16 cellular contexts compared by ENCODE assay signal in the genomic region with DNA sequence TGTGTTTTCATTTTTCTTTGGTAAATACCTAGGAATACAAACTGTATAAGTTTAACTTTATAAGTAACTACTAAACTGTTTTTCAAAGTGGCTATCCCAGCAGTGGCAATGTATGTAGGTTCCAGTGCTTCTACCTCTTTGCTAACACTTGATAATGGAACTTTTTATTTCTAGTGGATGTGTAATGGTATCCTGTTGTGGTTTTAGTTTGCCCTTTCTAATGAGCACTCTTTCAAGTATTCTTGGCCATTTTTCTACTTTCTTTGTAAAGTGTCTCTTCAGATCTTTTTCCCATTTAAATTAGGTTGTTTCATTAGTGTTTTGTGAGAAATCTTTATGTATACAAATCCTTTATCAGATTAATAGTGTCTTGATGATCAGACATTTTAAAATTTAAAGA. TPM values are rescaled to one million over a fixed set of nuclear protein-coding genes. Genes with fewer than 3 reads are reported as not detected.
A peak's percentile ranks its signal among the peaks of the same experiment; 100 is the strongest.
DNase-seq lines count a peak whose midpoint lies in the region; ATAC-seq and TF ChIP-seq lines count a peak whose summit lies in the region.
"Had no signal": no experiment of that assay in that cellular context is flagged by ENCODE, and none has a peak within 500 bp of the region (broad histone marks: within the 10 kb centered on the region; RNA-seq: fewer than 3 reads in every experiment).

No MANE protein-coding gene starts in this region.

- H3K4me3 ChIP-seq in Loucy (ENCODE audit: low read length, poor library complexity, severe bottlenecking) = peak overlapping the region; percentile 93
- no peak overlapping the region for H3K4me3 ChIP-seq in mammary epithelial cell (replicated peaks in 1 of 3; ENCODE audit: insufficient read depth in 1 of 3, low read depth in 2 of 3, low read length in 3 of 3)
- H3K4me3 ChIP-seq: suprapubic skin had no signal

- H3K27me3 ChIP-seq in Loucy (ENCODE audit: insufficient read depth, low read length, poor library complexity, severe bottlenecking) (no peaks in the 10 kb centered on the region), mammary epithelial cell (ENCODE audit: insufficient read depth, low read length) (no peaks in the 10 kb centered on the region), H9 (ENCODE audit: insufficient read depth, low read length) (no peaks in the 10 kb centered on the region)
- H3K27me3 ChIP-seq: suprapubic skin had no signal

- TF ChIP-seq CTCF in activated CD8-positive, alpha-beta T cell treated with anti-CD3 and anti-CD28 coated beads for 36 hours (IDR thresholded peaks at IDR 0.05) = no peak
- TF ChIP-seq CTCF in Loucy (conservative IDR thresholded peaks at IDR 0.05; ENCODE audit: low read length) = no peak
- no peak for TF ChIP-seq CTCF in mammary epithelial cell (conservative IDR thresholded peaks at IDR 0.05 in 1 of 2, IDR thresholded peaks at IDR 0.05 in 1 of 2; ENCODE audit: extremely low read depth in 1 of 2, insufficient read depth in 1 of 2, low read depth in 1 of 2, low read length in 2 of 2)
- TF ChIP-seq CTCF in Calu3 (IDR thresholded peaks at IDR 0.05; ENCODE audit: unreplicated experiment) = no peak
- no peak for TF ChIP-seq CTCF in H9 (conservative IDR thresholded peaks at IDR 0.05)

- dilution Hi-C loops in mammary epithelial cell (cut with HindIII; ENCODE audit: low sequenced_read_pairs) = no loop called here

- no peak overlapping the region for H2BK5ac ChIP-seq in H9 (ENCODE audit: insufficient read length, low read length)

- H3K27ac ChIP-seq in mammary epithelial cell (ENCODE audit: insufficient read depth, low read depth, low read length) (no peak overlapping the region), H9 (ENCODE audit: insufficient read length, low read depth, low read length) (no peak overlapping the region)
- H3K27ac ChIP-seq: suprapubic skin had no signal

- H2BK20ac ChIP-seq in H9 (ENCODE audit: low read depth, low read length, poor library complexity, severe bottlenecking) = no peak overlapping the region

- H3K4me3 Mint-ChIP-seq in activated CD8-positive, alpha-beta T cell treated with anti-CD3 and anti-CD28 coated beads for 36 hours = peak overlapping the region; percentile 13
- H3K4me3 Mint-ChIP-seq in activated CD8-positive, alpha-beta T cell treated with anti-CD3 and anti-CD28 coated beads, Interleukin-2, amount 10 ng/mL, durations not matched to agents 7 days and 5 days = no peak overlapping the region
- H3K4me3 Mint-ChIP-seq in Calu3 (ENCODE audit: low read depth, unreplicated experiment) (no peak overlapping the region), H9 (no peak overlapping the region)
- H3K4me3 Mint-ChIP-seq: B cell had no signal

- CTCF ChIA-PET in activated CD8-positive, alpha-beta T cell treated with anti-CD3 and anti-CD28 coated beads for 36 hours (lab: Charles Lee) = no interaction called here
- CTCF ChIA-PET in activated CD8-positive, alpha-beta T cell treated with anti-CD3 and anti-CD28 coated beads, Interleukin-2, amount 10 ng/mL, durations not matched to agents 7 days and 5 days (lab: Charles Lee) = interaction anchor here (0.8 kb wide), 1 partner anchor 32 kb away, joined by 3 read pairs; no protein-coding TSS in a partner anchor
- CTCF ChIA-PET in mammary epithelial cell (lab: Charles Lee; ENCODE audit: low non-redundant PET) (no interaction called here), Calu3 (lab: Charles Lee) (no interaction called here)

- H3K23me2 ChIP-seq in H9 (ENCODE audit: insufficient read length, low read depth, low read length, poor library complexity, severe bottlenecking) = no peaks in the 10 kb centered on the region

- intact Hi-C loops in activated CD8-positive, alpha-beta T cell treated with anti-CD3 and anti-CD28 coated beads for 36 hours (cut with micrococcal nuclease) = no loop called here
- intact Hi-C loops in mammary epithelial cell (cut with micrococcal nuclease) = no loop called here
- intact Hi-C loops in Calu3 (cut with micrococcal nuclease; ENCODE audit: unreplicated experiment) = no loop called here

- BruUV-seq in mammary epithelial cell (replicated peaks; lab: Mats Ljungman, UMichigan) = no TSS peak
- BruUV-seq in Calu3 (replicated peaks; lab: Mats Ljungman, UMichigan) = no TSS peak

- peak overlapping the region; percentile 94 for H3K4me2 ChIP-seq in Loucy (ENCODE audit: low read depth, low read length, poor library complexity, severe bottlenecking)
- peak overlapping the region; percentile 13 for H3K4me2 ChIP-seq in mammary epithelial cell (ENCODE audit: insufficient read depth, low read depth, low read length)
- H3K4me2 ChIP-seq in H9 (ENCODE audit: insufficient read depth, insufficient read length, low read length) = no peak overlapping the region

- DNase-seq in activated CD8-positive, alpha-beta T cell treated with anti-CD3 and anti-CD28 coated beads for 36 hours = no peak
- DNase-seq in activated CD8-positive, alpha-beta T cell treated with anti-CD3 and anti-CD28 coated beads, Interleukin-2, amount 10 ng/mL, durations not matched to agents 7 days and 5 days = no peak
- DNase-seq in mammary epithelial cell = peak; percentile 5
- DNase-seq in renal cortical epithelial cell (ENCODE audit: low read depth) = peak; percentile 32
- DNase-seq in Calu3 = no peak
- no peak for DNase-seq in H9
- DNase-seq: activated CD4-positive, alpha-beta T cell treated with anti-CD3 and anti-CD28 coated beads for 48 hours; activated naive CD4-positive, alpha-beta T cell; kidney; NCI-H1930; NCI-H526 treated with DMSO at 0.1 percent for 48 hours had no signal

- peaks cover 95% of the 10 kb centered on the region for H3K79me2 ChIP-seq in Loucy (ENCODE audit: insufficient read depth, low read length)
- H3K79me2 ChIP-seq in mammary epithelial cell (ENCODE audit: insufficient read depth, low read length) = peaks cover 87% of the 10 kb centered on the region
- peaks cover 39% of the 10 kb centered on the region; the same call in 1 of the 2 replicates for H3K79me2 ChIP-seq in H9 (ENCODE audit: insufficient read depth, low read length)

- H3K36me3 Mint-ChIP-seq in activated CD8-positive, alpha-beta T cell treated with anti-CD3 and anti-CD28 coated beads for 36 hours (ENCODE audit: low read depth) = peaks cover 29% of the 10 kb centered on the region
- H3K36me3 Mint-ChIP-seq in activated CD8-positive, alpha-beta T cell treated with anti-CD3 and anti-CD28 coated beads, Interleukin-2, amount 10 ng/mL, durations not matched to agents 7 days and 5 days (ENCODE audit: low read depth) = peaks cover 52% of the 10 kb centered on the region
- peaks cover 23% of the 10 kb centered on the region for H3K36me3 Mint-ChIP-seq in Calu3 (ENCODE audit: insufficient read depth, unreplicated experiment)
- peaks cover 7 to 23% (median 11%) of the 10 kb centered on the region in 3 experiments; a peak in 6 of 7 replicates for H3K36me3 Mint-ChIP-seq in H9 (ENCODE audit: insufficient read depth in 1 of 3, low read depth in 3 of 3)

- no peak overlapping the region for H4K91ac ChIP-seq in H9 (ENCODE audit: insufficient read length, low read depth, low read length)

- H4K8ac ChIP-seq in H9 (replicated peaks; ENCODE audit: insufficient read length, low read depth, low read length) = no peak overlapping the region

- no peak overlapping the region for H3K14ac ChIP-seq in H9 (ENCODE audit: insufficient read depth, low read length)

- POLR2A ChIA-PET in activated CD8-positive, alpha-beta T cell treated with anti-CD3 and anti-CD28 coated beads for 36 hours (lab: Charles Lee) = interaction anchor here (0.5 kb wide), 1 partner anchor 608 kb away, joined by 3 read pairs; no protein-coding TSS in a partner anchor
- POLR2A ChIA-PET in activated CD8-positive, alpha-beta T cell treated with anti-CD3 and anti-CD28 coated beads, Interleukin-2, amount 10 ng/mL, durations not matched to agents 7 days and 5 days (lab: Charles Lee) = no interaction called here

- H3K9me2 ChIP-seq in Loucy (replicated peaks; ENCODE audit: low read depth, low read length) = no peaks in the 10 kb centered on the region

- no peaks in the 10 kb centered on the region for H3K27me3 Mint-ChIP-seq in activated CD8-positive, alpha-beta T cell treated with anti-CD3 and anti-CD28 coated beads for 36 hours
- H3K27me3 Mint-ChIP-seq in activated CD8-positive, alpha-beta T cell treated with anti-CD3 and anti-CD28 coated beads, Interleukin-2, amount 10 ng/mL, durations not matched to agents 7 days and 5 days (ENCODE audit: low read depth) = no peaks in the 10 kb centered on the region
- no peaks in the 10 kb centered on the region for H3K27me3 Mint-ChIP-seq in Calu3 (ENCODE audit: unreplicated experiment)
- H3K27me3 Mint-ChIP-seq in H9 (ENCODE audit: low read depth) = no peaks in the 10 kb centered on the region
- H3K27me3 Mint-ChIP-seq: B cell, progenitor cell of endocrine pancreas had no signal

- no peaks in the 10 kb centered on the region for H3K9me3 Mint-ChIP-seq in activated CD8-positive, alpha-beta T cell treated with anti-CD3 and anti-CD28 coated beads for 36 hours
- no peaks in the 10 kb centered on the region for H3K9me3 Mint-ChIP-seq in activated CD8-positive, alpha-beta T cell treated with anti-CD3 and anti-CD28 coated beads, Interleukin-2, amount 10 ng/mL, durations not matched to agents 7 days and 5 days (ENCODE audit: insufficient read depth)
- H3K9me3 Mint-ChIP-seq in Calu3 (ENCODE audit: low read depth, unreplicated experiment) (no peaks in the 10 kb centered on the region), H9 (no peaks in the 10 kb centered on the region)

- peaks cover 37% of the 10 kb centered on the region for H3K4me1 Mint-ChIP-seq in activated CD8-positive, alpha-beta T cell treated with anti-CD3 and anti-CD28 coated beads for 36 hours (ENCODE audit: low read depth)
- peaks cover 50% of the 10 kb centered on the region for H3K4me1 Mint-ChIP-seq in activated CD8-positive, alpha-beta T cell treated with anti-CD3 and anti-CD28 coated beads, Interleukin-2, amount 10 ng/mL, durations not matched to agents 7 days and 5 days (ENCODE audit: low read depth)
- H3K4me1 Mint-ChIP-seq in Calu3 (ENCODE audit: low read depth, unreplicated experiment) (no peaks in the 10 kb centered on the region), H9 (peaks cover 23 to 32% of the 10 kb centered on the region in 2 experiments)

- no peak overlapping the region for H2AK5ac ChIP-seq in H9 (ENCODE audit: insufficient read length, low read length)

- H3K4ac ChIP-seq in H9 (ENCODE audit: low read depth, low read length) = no peak overlapping the region

- no peak for ATAC-seq in activated CD8-positive, alpha-beta T cell treated with anti-CD3 and anti-CD28 coated beads for 36 hours
- ATAC-seq in activated CD8-positive, alpha-beta T cell treated with anti-CD3 and anti-CD28 coated beads, Interleukin-2, amount 10 ng/mL, durations not matched to agents 7 days and 5 days = no peak
- no peak for ATAC-seq in HG03469 (IDR thresholded peaks at IDR 0.05; ENCODE audit: unreplicated experiment)

- no peak overlapping the region for H3T11ph ChIP-seq in H9 (ENCODE audit: low read length)

- H2BK120ac ChIP-seq in H9 (ENCODE audit: low read depth, low read length, poor library complexity, severe bottlenecking) = no peak overlapping the region

- no peaks in the 10 kb centered on the region for H3K9me3 ChIP-seq in Loucy (ENCODE audit: insufficient read depth, low read depth, low read length)
- no peaks in the 10 kb centered on the region for H3K9me3 ChIP-seq in mammary epithelial cell (replicated peaks; ENCODE audit: insufficient read depth, low read length)
- H3K9me3 ChIP-seq in H9 (ENCODE audit: control insufficient read depth, low read depth, low read length) = no peaks in the 10 kb centered on the region
- H3K9me3 ChIP-seq: suprapubic skin had no signal

- H4K20me1 ChIP-seq in Loucy (ENCODE audit: insufficient read depth, low read length, poor library complexity, severe bottlenecking) (peaks cover 41% of the 10 kb centered on the region), mammary epithelial cell (ENCODE audit: insufficient read depth, low read length) (no peaks in the 10 kb centered on the region), H9 (ENCODE audit: control insufficient read depth, insufficient read depth, insufficient read length) (no peaks in the 10 kb centered on the region)

- H2BK12ac ChIP-seq in H9 (ENCODE audit: insufficient read length, low read depth, low read length) = no peak overlapping the region

- in situ Hi-C loops in mammary epithelial cell (cut with MboI; ENCODE audit: low sequenced_read_pairs in 2 of 2) = no loop called here

- H3K9ac ChIP-seq in Loucy (ENCODE audit: low read depth, low read length, poor library complexity, severe bottlenecking) = peak overlapping the region; percentile 90
- H3K9ac ChIP-seq in mammary epithelial cell (ENCODE audit: insufficient read depth, low read length) = no peak overlapping the region
- H3K9ac ChIP-seq in H9 (ENCODE audit: extremely low read depth, insufficient read length, low read length) = no peak overlapping the region

- H2BK15ac ChIP-seq in H9 (ENCODE audit: low read depth, low read length) = no peak overlapping the region

- H4K5ac ChIP-seq in H9 (ENCODE audit: insufficient read length, low read depth, low read length) = no peak overlapping the region

- no peak overlapping the region for H3K56ac ChIP-seq in H9 (ENCODE audit: insufficient read length, low read depth, low read length)

- peaks cover 76% of the 10 kb centered on the region for H3K4me1 ChIP-seq in Loucy (ENCODE audit: insufficient read depth, low read length, poor library complexity, severe bottlenecking)
- H3K4me1 ChIP-seq in mammary epithelial cell (ENCODE audit: insufficient read depth, low read length) = peaks cover 12% of the 10 kb centered on the region
- no peaks in the 10 kb centered on the region; the same call in 1 of the 2 replicates for H3K4me1 ChIP-seq in H9 (ENCODE audit: insufficient read depth, low read length)

- peaks cover 4% of the 10 kb centered on the region for H3K79me1 ChIP-seq in H9 (ENCODE audit: insufficient read depth, low read depth, low read length, poor library complexity, severe bottlenecking)

- no peak overlapping the region for H2AFZ ChIP-seq in Loucy (ENCODE audit: low read length)
- H2AFZ ChIP-seq in mammary epithelial cell (ENCODE audit: low read depth, low read length) = no peak overlapping the region
- H2AFZ ChIP-seq in H9 (ENCODE audit: low read length) = no peak overlapping the region

- H3K36me3 ChIP-seq in Loucy (ENCODE audit: insufficient read depth, low read length) (peaks cover 11% of the 10 kb centered on the region), mammary epithelial cell (ENCODE audit: insufficient read depth, low read length) (peaks cover 12% of the 10 kb centered on the region)
- H3K36me3 ChIP-seq: suprapubic skin had no signal

- no peaks in the 10 kb centered on the region for H3F3A ChIP-seq in Loucy (ENCODE audit: low read depth)

- H3K23ac ChIP-seq in H9 (ENCODE audit: insufficient read length, low read depth, low read length) = no peak overlapping the region

- peak overlapping the region; percentile 16 for H3K27ac Mint-ChIP-seq in activated CD8-positive, alpha-beta T cell treated with anti-CD3 and anti-CD28 coated beads for 36 hours
- H3K27ac Mint-ChIP-seq in activated CD8-positive, alpha-beta T cell treated with anti-CD3 and anti-CD28 coated beads, Interleukin-2, amount 10 ng/mL, durations not matched to agents 7 days and 5 days = no peak overlapping the region
- H3K27ac Mint-ChIP-seq in Calu3 (ENCODE audit: unreplicated experiment) (no peak overlapping the region), H9 (peak overlapping the region in 1 of 3 experiments; percentile 45; a peak in 3 of 7 replicates)
- H3K27ac Mint-ChIP-seq: B cell, progenitor cell of endocrine pancreas had no signal

- no peak overlapping the region for H3K18ac ChIP-seq in H9 (ENCODE audit: insufficient read length, low read depth, low read length)

RNA-seq across cellular contexts. Expression of a gene that starts 4.6 kb away (rescaled TPM):
- total RNA-seq in activated CD8-positive, alpha-beta T cell treated with anti-CD3 and anti-CD28 coated beads for 36 hours = 10 to 100 TPM; 58.1 to 63.2 TPM
- 10 to 100 TPM; 68.9 to 78.4 TPM for total RNA-seq in activated CD8-positive, alpha-beta T cell treated with anti-CD3 and anti-CD28 coated beads, Interleukin-2, amount 10 ng/mL, durations not matched to agents 7 days and 5 days
- total RNA-seq in mammary epithelial cell = 10 to 100 TPM in 1 of 2 donors, 1 to 10 TPM in 1; 3.8 to 29.9 TPM
- 6.8 TPM for polyA plus RNA-seq in mammary epithelial cell
- 2.2 TPM for polyA minus RNA-seq in mammary epithelial cell
- 5.4 and 10.6 TPM in 2 replicates for total RNA-seq in renal cortical epithelial cell
- 38.4 and 39.9 TPM in 2 replicates for total RNA-seq in Calu3 (2022)
- total RNA-seq in H9 (2021) = 59.1 and 59.7 TPM in 2 replicates

Comparison
In these comparisons a context has a peak if more than half of its experiments do, and no peak if none do; other contexts are left out.
1. DNase-seq: peak in mammary epithelial cell (single experiment) and renal cortical epithelial cell (single experiment); none in activated CD8-positive, alpha-beta T cell treated with anti-CD3 and anti-CD28 coated beads for 36 hours (single experiment), activated CD8-positive, alpha-beta T cell treated with anti-CD3 and anti-CD28 coated beads, Interleukin-2, amount 10 ng/mL, durations not matched to agents 7 days and 5 days (single experiment), Calu3 (single experiment) and H9 (single experiment).